In the genomic region with DNA sequence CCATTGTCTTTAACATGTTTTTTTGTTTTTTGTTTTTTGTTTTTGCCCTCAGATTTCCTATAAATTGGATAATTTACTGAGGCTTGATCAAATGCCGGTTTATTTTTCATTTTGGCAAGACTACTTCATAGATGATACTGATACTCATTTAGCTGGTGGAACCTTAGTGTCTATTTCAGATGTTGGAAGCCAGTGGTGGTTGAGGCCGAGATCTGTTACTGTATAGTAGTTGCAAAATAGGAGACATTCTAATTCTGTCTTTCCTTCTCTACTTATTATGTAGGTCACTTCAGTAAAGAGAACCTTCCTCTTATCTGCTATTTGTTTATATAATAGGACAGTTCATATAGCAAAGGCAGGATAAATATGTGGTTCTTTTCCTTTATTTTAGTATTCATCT, we compare ENCODE assay signal across 20 cellular contexts.
"Had no signal": no experiment of that assay in that cellular context is flagged by ENCODE, and none has a peak within 500 bp of the region (broad histone marks: within the 10 kb centered on the region; RNA-seq: fewer than 3 reads in every experiment).

No MANE protein-coding gene starts in this region.

- H3K4me3 Mint-ChIP-seq: endodermal cell; memory B cell; nephron progenitor cell; T-cell; T-helper 2 cell treated with Interferon-gamma antibody and Interleukin-4, amounts not matched to agents 5 μg/mL and 100 μg/mL, for 36 hours had no signal

- ATAC-seq: heart left ventricle, left cardiac atrium, sciatic nerve, SK-N-SH treated with all-trans-retinoic acid at 6 μM for 48 hours, T-cell had no signal

- H3K4me1 Mint-ChIP-seq: memory B cell had no signal

- H3K9me3 Mint-ChIP-seq: endodermal cell; memory B cell; nephron progenitor cell; T-cell; T-helper 2 cell treated with Interferon-gamma antibody and Interleukin-4, amounts not matched to agents 5 μg/mL and 100 μg/mL, for 36 hours had no signal

- H3K27ac Mint-ChIP-seq: endodermal cell; memory B cell; nephron progenitor cell; T-helper 2 cell treated with Interferon-gamma antibody and Interleukin-4, amounts not matched to agents 5 μg/mL and 100 μg/mL, for 36 hours had no signal

- DNase-seq: activated CD4-positive, alpha-beta T cell treated with anti-CD3 and anti-CD28 coated beads, Interleukin-2, amount 50 U/mL, for 4 hours; activated CD4-positive, CD25-positive, alpha-beta regulatory T cell treated with anti-CD3 and anti-CD28 coated beads, Interleukin-2, amount 50 U/mL, for 72 hours; activated gamma-delta T cell; cerebellar nuclear complex; endodermal cell; esophagus squamous epithelium; heart left ventricle; islet precursor cell; left cardiac atrium; nephron progenitor cell; SIG-M5; stimulated activated CD4-positive, alpha-beta T cell treated with anti-CD3 and anti-CD28 coated beads, Interleukin-4, amount 100 ng/mL, for 1 hour; stimulated activated naive CD4-positive, alpha-beta T cell treated with Interleukin-2 at 50 U/mL for 16 hours; substantia nigra; T-cell; thyroid gland had no signal

- H3K27me3 Mint-ChIP-seq: memory B cell, T-cell had no signal
